Comparison of ENCODE assay signal across 19 cellular contexts in the genomic region with DNA sequence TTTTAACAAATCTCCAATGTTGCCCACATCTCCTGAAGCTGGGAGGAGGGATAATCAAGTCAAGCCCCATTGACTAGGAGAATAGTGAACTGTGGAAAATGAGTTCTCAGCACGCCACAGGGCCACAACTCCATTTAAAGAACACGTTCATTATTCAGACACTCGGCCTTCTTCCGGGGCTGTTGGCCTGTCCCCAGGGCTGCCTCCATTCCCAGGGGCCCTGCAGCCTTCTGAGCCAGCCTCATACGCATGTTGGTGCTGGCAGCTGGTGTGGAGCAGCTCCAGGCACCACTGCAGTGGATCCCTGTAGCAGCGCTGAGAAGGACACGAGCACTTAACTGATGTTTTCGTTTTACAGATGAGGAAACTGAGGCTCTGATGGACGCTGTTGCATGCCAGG.
"Had no signal": no experiment of that assay in that cellular context is flagged by ENCODE, and none has a peak within 500 bp of the region (broad histone marks: within the 10 kb centered on the region; RNA-seq: fewer than 3 reads in every experiment).

No MANE protein-coding gene starts in this region.

- ATAC-seq: effector memory CD8-positive, alpha-beta T cell; left colon; left ventricle myocardium superior; lower lobe of right lung; natural killer cell; right cardiac atrium; stimulated activated memory B cell treated with anti-CD40 and anti-IgM and Interleukin-4, amounts not matched to agents 10 μg/mL and 1 μg/mL and 100 μg/mL, for 72 hours; stimulated activated naive CD8-positive, alpha-beta T cell treated with anti-CD3 and anti-CD28 coated beads, Interleukin-15, Interleukin-2, amounts not matched to agents 100 U/mL and 50 U/mL, for 24 hours had no signal

- DNase-seq: cortex of kidney; effector memory CD8-positive, alpha-beta T cell; erythroblast; esophagus squamous epithelium; foreskin melanocyte; kidney; left colon; left ventricle myocardium superior; lower lobe of right lung; natural killer cell; right cardiac atrium; sigmoid colon; stimulated activated CD4-positive, alpha-beta T cell treated with anti-CD3 and anti-CD28 coated beads, Interleukin-4, amount 100 ng/mL, for 4 hours; stimulated activated naive CD8-positive, alpha-beta T cell treated with anti-CD3 and anti-CD28 coated beads, Interleukin-15, Interleukin-2, amounts not matched to agents 100 U/mL and 50 U/mL, for 24 hours; substantia nigra; testis; tibial artery had no signal

- H3K4me3 ChIP-seq: esophagus squamous epithelium, lower lobe of right lung, prostate gland, sigmoid colon, testis, tibial artery had no signal
